Comparison of ENCODE assay signal across 12 cellular contexts in the genomic region with DNA sequence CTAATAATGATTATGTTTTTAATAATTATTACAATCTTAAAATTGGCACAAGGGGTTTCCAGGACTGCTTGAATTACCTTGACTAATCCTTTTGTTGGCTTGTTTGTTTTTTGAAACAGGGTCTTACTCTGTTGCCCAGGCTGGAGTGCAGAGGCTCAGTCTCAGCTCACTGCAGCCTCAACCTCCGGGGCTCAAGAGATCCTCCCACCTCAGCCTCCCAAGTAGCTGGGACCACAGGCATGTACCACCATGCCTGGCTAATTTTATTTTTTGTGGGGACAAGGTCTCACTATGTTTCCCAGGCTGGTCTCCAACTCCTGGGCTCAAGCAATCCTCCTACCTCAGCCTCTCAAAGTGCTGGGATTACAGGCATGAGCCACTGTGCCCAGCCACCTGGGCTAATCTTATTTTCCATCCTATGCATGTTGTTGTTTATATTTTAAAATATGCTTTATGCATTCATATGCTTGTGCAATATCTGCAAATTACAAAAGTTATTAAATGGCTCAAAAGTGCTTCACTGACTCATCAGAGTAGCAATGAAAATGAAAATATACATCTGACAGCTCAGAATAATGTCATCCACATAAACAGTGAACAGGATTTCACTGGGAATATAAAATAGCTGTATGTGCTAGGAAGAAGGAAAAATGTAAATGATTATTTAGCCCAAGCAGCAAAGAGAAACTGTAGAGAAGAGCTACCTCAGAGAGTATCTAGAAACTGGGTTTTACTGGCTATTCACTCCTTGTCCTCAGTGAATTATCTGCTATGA. TPM values are rescaled to one million over a fixed set of nuclear protein-coding genes. Genes with fewer than 3 reads are reported as not detected.
DNase-seq lines count a peak whose midpoint lies in the region; ATAC-seq and TF ChIP-seq lines count a peak whose summit lies in the region.
"Had no signal": no experiment of that assay in that cellular context is flagged by ENCODE, and none has a peak within 500 bp of the region (broad histone marks: within the 10 kb centered on the region; RNA-seq: fewer than 3 reads in every experiment).

No MANE protein-coding gene starts in this region.

- H3K27ac Mint-ChIP-seq in WTC11, result no peak overlapping the region
- H3K27ac Mint-ChIP-seq in CD4-positive, alpha-beta memory T cell, result no peak overlapping the region
- H3K27ac Mint-ChIP-seq: activated naive CD4-positive, alpha-beta T cell treated with anti-CD3 and anti-CD28 coated beads, Interleukin-2, amount 50 U/mL, for 72 hours had no signal

- H3K36me3 Mint-ChIP-seq in WTC11, result peaks cover 7% of the 10 kb centered on the region
- no peaks in the 10 kb centered on the region for H3K36me3 Mint-ChIP-seq in CD4-positive, alpha-beta memory T cell
- H3K36me3 Mint-ChIP-seq: activated naive CD4-positive, alpha-beta T cell treated with anti-CD3 and anti-CD28 coated beads, Interleukin-2, amount 50 U/mL, for 72 hours had no signal

- intact Hi-C loops in posterior vena cava (cut with DNase I), result loop anchor here in 1 of 2 donors (10.0 kb wide), 1 partner anchor 301 kb away; no protein-coding TSS in a partner anchor
- intact Hi-C loops in CD4-positive, alpha-beta memory T cell (cut with micrococcal nuclease), result loop anchor here (1.0 kb wide), 2 partner anchors 90 to 222 kb away; no protein-coding TSS in a partner anchor

- no peaks in the 10 kb centered on the region for H3K9me3 ChIP-seq in HEK293 (ENCODE audit: control insufficient read depth, insufficient read depth, low read depth, low read length)
- no peaks in the 10 kb centered on the region for H3K9me3 ChIP-seq in CD4-positive, alpha-beta memory T cell (ENCODE audit: control insufficient read depth in 1 of 2, low read length in 2 of 2)
- H3K9me3 ChIP-seq: suprapubic skin had no signal

- no peak overlapping the region for H3K4me3 Mint-ChIP-seq in WTC11
- H3K4me3 Mint-ChIP-seq in CD4-positive, alpha-beta memory T cell, result no peak overlapping the region

- no peak overlapping the region for H3K4me3 ChIP-seq in HEK293 (ENCODE audit: low read depth, low read length)
- H3K4me3 ChIP-seq in CD4-positive, alpha-beta memory T cell (ENCODE audit: low read length in 2 of 2), result no peak overlapping the region
- H3K4me3 ChIP-seq: skin epidermis, suprapubic skin had no signal

- CTCF ChIA-PET in HEK293 (lab: Yijun Ruan, JAX), result interaction anchor here (0.6 to 6.8 kb wide), 26 partner anchors 9 to 636 kb away, joined by 3 to 82 read pairs (median 4); partner anchors contain the start of gene CD9
- CTCF ChIA-PET in WTC11 (lab: Charles Lee), result interaction anchor here (1.0 to 4.8 kb wide), 24 partner anchors 12 to 297 kb away, joined by 3 to 80 read pairs (median 6); partner anchors contain the start of gene CD9
- CTCF ChIA-PET in CD4-positive, alpha-beta memory T cell (lab: Charles Lee; ENCODE audit: partially characterized antibody), result interaction anchor here (0.6 to 7.6 kb wide), 24 partner anchors 9 to 1323 kb away, joined by 3 to 107 read pairs (median 4); no protein-coding TSS in a partner anchor

- peaks cover 8% of the 10 kb centered on the region for H3K9me3 Mint-ChIP-seq in WTC11
- no peaks in the 10 kb centered on the region for H3K9me3 Mint-ChIP-seq in CD4-positive, alpha-beta memory T cell
- H3K9me3 Mint-ChIP-seq: activated naive CD4-positive, alpha-beta T cell treated with anti-CD3 and anti-CD28 coated beads, Interleukin-2, amount 50 U/mL, for 72 hours had no signal

- DNase-seq in WTC11 (ENCODE audit: low spot score) (no peak), fibroblast of peridontal ligament (ENCODE audit: extremely low read depth) (peak; percentile 61), posterior vena cava (ENCODE audit: low spot score) (peak; percentile 10), NCI-H1417 (lab: John Stamatoyannopoulos, UW) (no peak), AML-193 (lab: John Stamatoyannopoulos, UW) (no peak)
- no peak for DNase-seq in CD4-positive, alpha-beta memory T cell

- POLR2A ChIA-PET in HEK293 (lab: Yijun Ruan, JAX) (interaction anchor here (0.6 kb wide), 2 partner anchors 90 to 469 kb away, joined by 3 read pairs; no protein-coding TSS in a partner anchor), WTC11 (lab: Charles Lee) (interaction anchor here (1.3 kb wide), 1 partner anchor 90 kb away, joined by 5 read pairs; no protein-coding TSS in a partner anchor)
- POLR2A ChIA-PET in CD4-positive, alpha-beta memory T cell (lab: Charles Lee; ENCODE audit: partially characterized antibody), result no interaction called here

- no peaks in the 10 kb centered on the region for H3K27me3 ChIP-seq in CD4-positive, alpha-beta memory T cell (ENCODE audit: insufficient read depth, low read length)
- H3K27me3 ChIP-seq: suprapubic skin had no signal

- ATAC-seq in WTC11 (no peak), HG03159 (IDR thresholded peaks at IDR 0.05; ENCODE audit: unreplicated experiment) (no peak)

- no peaks in the 10 kb centered on the region for H3K4me1 ChIP-seq in HEK293 (ENCODE audit: control insufficient read depth, insufficient read depth, low read length)
- H3K4me1 ChIP-seq in CD4-positive, alpha-beta memory T cell (ENCODE audit: insufficient read depth, low read length), result peaks cover 4% of the 10 kb centered on the region

- H3K27ac ChIP-seq in HEK293 (ENCODE audit: extremely low read depth, low read depth, low read length), result no peak overlapping the region
- no peak overlapping the region for H3K27ac ChIP-seq in CD4-positive, alpha-beta memory T cell (ENCODE audit: low read depth, low read length)
- H3K27ac ChIP-seq: skin epidermis, suprapubic skin had no signal

- H3K4me1 Mint-ChIP-seq in WTC11, result peaks cover 15% of the 10 kb centered on the region
- H3K4me1 Mint-ChIP-seq in CD4-positive, alpha-beta memory T cell, result peaks cover 0 to 9% (median 4%) of the 10 kb centered on the region in 4 donors

- no peaks in the 10 kb centered on the region for H3K36me3 ChIP-seq in HEK293 (ENCODE audit: control insufficient read depth in 2 of 2, insufficient read depth in 1 of 2, low read length in 2 of 2)
- H3K36me3 ChIP-seq in CD4-positive, alpha-beta memory T cell (ENCODE audit: insufficient read depth, low read length), result no peaks in the 10 kb centered on the region
- H3K36me3 ChIP-seq: suprapubic skin had no signal

- TF ChIP-seq CTCF in HEK293 (tag by site-specific recombination; IDR thresholded peaks at IDR 0.05) (no peak), WTC11 (IDR thresholded peaks at IDR 0.05) (no peak)

- H3K27me3 Mint-ChIP-seq in WTC11 (ENCODE audit: low read depth), result peaks cover 5% of the 10 kb centered on the region; the same call in 1 of the 2 replicates
- peaks cover 8 to 19% of the 10 kb centered on the region in 2 donors for H3K27me3 Mint-ChIP-seq in CD4-positive, alpha-beta memory T cell

TF ChIP-seq in HEK293, 187 proteins besides CTCF, POLR2A, EP300 and RAD21:
- TF ChIP-seq ZNF121 (tag by site-specific recombination; IDR thresholded peaks at IDR 0.05), result peak; percentile 63; the same call in 1 of the 2 replicates
- TF ChIP-seq ZNF398 (tag by site-specific recombination; IDR thresholded peaks at IDR 0.05), result no peak

TF ChIP-seq in WTC11, 78 proteins besides CTCF, POLR2A, EP300 and RAD21:
- TF ChIP-seq NR2C2 (CRISPR knock-in tag; IDR thresholded peaks at IDR 0.05), result no peak
- peak; percentile 77; the same call in 1 of the 2 replicates for TF ChIP-seq GTF2I (CRISPR knock-in tag; conservative IDR thresholded peaks at IDR 0.05)
- TF ChIP-seq ZNF671 (CRISPR knock-in tag; IDR thresholded peaks at IDR 0.05), result no peak
- peak; percentile 70 for TF ChIP-seq ZNF121 (CRISPR knock-in tag; IDR thresholded peaks at IDR 0.05)
- TF ChIP-seq JUN (CRISPR knock-in tag; IDR thresholded peaks at IDR 0.05), result no peak

RNA-seq across cellular contexts. Expression of gene PLEKHG6, which starts 24.8 kb away (rescaled TPM):
- total RNA-seq in WTC11 (2021) (36.8 to 46.4 TPM (median 38.4 TPM) in 3 replicates), posterior vena cava (under 1 TPM in 1 of 2 donors, not detected in 1; 0.51 TPM)
- total RNA-seq in CD4-positive, alpha-beta memory T cell, result not detected
- under 1 TPM in 1 of 2 donors, not detected in 1; 0.22 TPM for polyA plus RNA-seq in CD4-positive, alpha-beta memory T cell
- total RNA-seq: activated naive CD4-positive, alpha-beta T cell treated with anti-CD3 and anti-CD28 coated beads, Interleukin-2, amount 50 U/mL, for 72 hours; occipital lobe had no signal

RNA-seq across cellular contexts. Expression of gene TNFRSF1A, which starts 56.2 kb away (rescaled TPM):
- total RNA-seq in WTC11 (2021) (32.3 to 44.1 TPM (median 32.4 TPM) in 3 replicates), posterior vena cava (100 to 1,000 TPM; 190 to 194 TPM)
- 10 to 100 TPM; 80.7 to 86.7 TPM for total RNA-seq in CD4-positive, alpha-beta memory T cell
- 10 to 100 TPM; 14.5 to 36.4 TPM for polyA plus RNA-seq in CD4-positive, alpha-beta memory T cell

Comparison
In these comparisons a context has a peak if more than half of its experiments do, and no peak if none do; other contexts are left out.
1. DNase-seq: peak in fibroblast of peridontal ligament (single experiment) and posterior vena cava (single experiment); none in WTC11 (single experiment), NCI-H1417 (0 of 3), AML-193 (0 of 2) and CD4-positive, alpha-beta memory T cell (0 of 5).
2. RNA of gene PLEKHG6, which starts 24.8 kb away (total RNA-seq): 36.8 to 46.4 TPM in WTC11; 0.51 TPM in posterior vena cava and not detected in CD4-positive, alpha-beta memory T cell; every median in the first group is over 10 times any median in the second.
3. Of the 8 proteins assayed by ChIP-seq in both HEK293 and WTC11: peak only in HEK293: none; only in WTC11: none; in both: ZNF121; in neither: 7.